1 cellular context compared by ENCODE assay signal in genomic region chr12:22038734-22039133, GRCh38.
TF ChIP-seq lines count a peak whose summit lies in the region.

No MANE protein-coding gene starts in this region.

TF ChIP-seq in IMR-90, 13 proteins besides CTCF, POLR2A, EP300 and RAD21 (continued from another document):
- no peak for TF ChIP-seq USF2 (IDR thresholded peaks at IDR 0.05; ENCODE audit: low read depth, low read length)
- TF ChIP-seq MAFK (IDR thresholded peaks at IDR 0.05; ENCODE audit: low read depth, low read length): no peak
- TF ChIP-seq CHD1 (IDR thresholded peaks at IDR 0.05; ENCODE audit: low read depth, low read length): no peak
- TF ChIP-seq RFX5 (IDR thresholded peaks at IDR 0.05; ENCODE audit: low read depth, low read length): no peak
- TF ChIP-seq FOS (IDR thresholded peaks at IDR 0.05; ENCODE audit: low read depth, low read length): no peak
- no peak for TF ChIP-seq ELK1 (IDR thresholded peaks at IDR 0.05; ENCODE audit: borderline replicate concordance, low read depth, low read length)
